In the genomic region with DNA sequence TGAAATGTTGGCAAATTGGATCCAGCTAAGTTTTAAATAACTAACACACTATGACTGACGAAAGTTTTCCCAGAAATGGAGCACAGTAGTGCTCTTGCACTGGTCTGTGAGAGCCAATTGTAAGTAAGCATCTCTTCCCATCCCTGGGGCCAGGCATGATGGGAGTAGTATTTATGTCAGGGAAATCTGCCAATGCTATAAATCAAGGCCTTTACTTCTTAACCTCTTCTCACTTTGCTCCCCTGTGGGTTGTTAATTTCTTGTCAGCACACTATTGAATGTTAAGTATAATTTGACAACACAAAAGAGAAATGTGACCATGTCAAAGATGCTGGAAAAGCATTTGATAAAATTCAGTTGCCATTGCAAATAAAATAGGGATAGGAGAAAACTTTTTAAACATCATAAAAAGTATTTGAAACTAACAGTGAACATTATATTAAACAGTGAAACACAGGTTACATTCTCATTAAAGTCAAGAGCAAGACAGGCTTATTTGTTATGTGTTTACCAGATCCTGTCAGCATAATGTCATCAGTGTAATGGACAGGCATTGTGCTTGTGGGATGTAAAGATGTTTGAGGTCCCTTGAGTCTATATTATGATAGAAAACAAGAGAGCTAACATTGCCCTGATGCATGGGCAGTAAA, we compare ENCODE assay signal across 18 cellular contexts. TPM values are rescaled to one million over a fixed set of nuclear protein-coding genes. Genes with fewer than 3 reads are reported as not detected.
DNase-seq lines count a peak whose midpoint lies in the region.
"Had no signal": no experiment of that assay in that cellular context is flagged by ENCODE, and none has a peak within 500 bp of the region (broad histone marks: within the 10 kb centered on the region; RNA-seq: fewer than 3 reads in every experiment).

No MANE protein-coding gene starts in this region.

- DNase-seq in A172 (ENCODE audit: low spot score) (peak; percentile 1), DMS153 (lab: John Stamatoyannopoulos, UW) (peak; percentile 55), NCI-H1105 (lab: John Stamatoyannopoulos, UW) (peak; percentile 43), NCI-H82 treated with DMSO at 0.1 percent for 48 hours (lab: John Stamatoyannopoulos, UW; ENCODE audit: unreplicated experiment) (peak; percentile 12), T-helper 1 cell (no peak), NCI-H2171 treated with DMSO at 0.1 percent for 48 hours (lab: John Stamatoyannopoulos, UW) (no peak)
- no peak for DNase-seq in activated CD4-positive, alpha-beta T cell treated with anti-CD3 and anti-CD28 coated beads for 48 hours
- DNase-seq: BE2C; CD8-positive, alpha-beta memory T cell; GM23248; HFFc6; KBM-7; MG63; NCI-H510A; PC-3; T-helper 9 cell had no signal

RNA-seq across cellular contexts. Expression of gene F8A1, which starts 5.0 kb away (rescaled TPM):
- 13.2 and 13.3 TPM in 2 replicates for total RNA-seq in A172 (2014; rRNA removed; shearing (Covaris generic))

RNA-seq across cellular contexts. Expression of gene SMIM9, which starts 56.7 kb away (rescaled TPM):
- not detected in 2 replicates for total RNA-seq in A172 (2014; rRNA removed; shearing (Covaris generic))
- total RNA-seq: CD8-positive, alpha-beta memory T cell; G401; GM23248; HFFc6; PC-3; SJSA1 had no signal

Comparison
In these comparisons a context has a peak if more than half of its experiments do, and no peak if none do; other contexts are left out.
1. DNase-seq: peak in A172 (single experiment), DMS153 (single experiment), NCI-H1105 (single experiment) and NCI-H82 treated with DMSO at 0.1 percent for 48 hours (single experiment); none in activated CD4-positive, alpha-beta T cell treated with anti-CD3 and anti-CD28 coated beads for 48 hours (single experiment), T-helper 1 cell (0 of 5) and NCI-H2171 treated with DMSO at 0.1 percent for 48 hours (single experiment).